Comparison of ENCODE assay signal across 16 cellular contexts in the genomic region with DNA sequence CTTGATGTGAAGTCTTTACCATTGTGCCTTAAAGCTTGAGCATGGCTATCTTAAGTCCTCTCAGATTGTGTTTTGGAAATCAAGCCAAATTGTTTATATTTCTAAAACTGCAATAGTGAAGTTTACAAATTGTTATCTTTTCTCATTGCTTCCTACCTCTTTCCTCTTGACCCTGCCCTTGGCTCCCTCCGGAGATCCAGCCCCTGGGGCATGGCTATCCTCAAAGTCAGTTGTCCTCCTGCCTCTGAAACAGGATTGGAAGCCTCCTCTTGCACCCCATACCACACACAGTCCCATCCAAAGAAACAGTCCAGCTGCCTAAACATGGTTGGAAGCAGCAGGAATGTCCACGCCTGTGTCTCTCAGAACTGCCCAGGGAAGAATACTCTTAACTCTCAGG. TPM values are rescaled to one million over a fixed set of nuclear protein-coding genes. Genes with fewer than 3 reads are reported as not detected.
"Had no signal": no experiment of that assay in that cellular context is flagged by ENCODE, and none has a peak within 500 bp of the region (broad histone marks: within the 10 kb centered on the region; RNA-seq: fewer than 3 reads in every experiment).

No MANE protein-coding gene starts in this region.

- H3K27ac Mint-ChIP-seq: activated naive CD8-positive, alpha-beta T cell treated with anti-CD3 and anti-CD28 coated beads for 36 hours; memory B cell; type B pancreatic cell had no signal

- H3K4me3 Mint-ChIP-seq: activated naive CD8-positive, alpha-beta T cell treated with anti-CD3 and anti-CD28 coated beads for 36 hours; memory B cell; type B pancreatic cell had no signal

- DNase-seq: activated CD4-positive, alpha-beta T cell treated with anti-CD3 and anti-CD28 coated beads, Interleukin-2, amount 50 U/mL, for 1 hour; activated gamma-delta T cell treated with Interleukin-2 at 50 U/mL for 16 hours; activated naive CD8-positive, alpha-beta T cell treated with anti-CD3 and anti-CD28 coated beads for 36 hours; activated T-cell treated with anti-CD3 and anti-CD28 coated beads for 4 hours; amniotic stem cell; colonic mucosa; heart right ventricle; left cardiac atrium; mucosa of descending colon; occipital lobe; right lobe of liver; stimulated activated CD4-positive, alpha-beta T cell treated with anti-CD3 and anti-CD28 coated beads, Interleukin-15, amount 100 ng/mL, for 24 hours; stimulated activated naive CD4-positive, alpha-beta T cell treated with Interleukin-2 at 50 U/mL for 16 hours; T-helper 2 cell had no signal

- H3K9me3 Mint-ChIP-seq: memory B cell, type B pancreatic cell had no signal

- H3K27me3 Mint-ChIP-seq: activated naive CD8-positive, alpha-beta T cell treated with anti-CD3 and anti-CD28 coated beads for 36 hours had no signal

- H3K4me1 Mint-ChIP-seq: memory B cell had no signal

- H3K36me3 Mint-ChIP-seq: memory B cell, type B pancreatic cell had no signal

RNA-seq across cellular contexts. Expression of a gene that starts 43.0 kb away (rescaled TPM):
- total RNA-seq: activated naive CD8-positive, alpha-beta T cell treated with anti-CD3 and anti-CD28 coated beads for 36 hours had no signal
